In the genomic region with DNA sequence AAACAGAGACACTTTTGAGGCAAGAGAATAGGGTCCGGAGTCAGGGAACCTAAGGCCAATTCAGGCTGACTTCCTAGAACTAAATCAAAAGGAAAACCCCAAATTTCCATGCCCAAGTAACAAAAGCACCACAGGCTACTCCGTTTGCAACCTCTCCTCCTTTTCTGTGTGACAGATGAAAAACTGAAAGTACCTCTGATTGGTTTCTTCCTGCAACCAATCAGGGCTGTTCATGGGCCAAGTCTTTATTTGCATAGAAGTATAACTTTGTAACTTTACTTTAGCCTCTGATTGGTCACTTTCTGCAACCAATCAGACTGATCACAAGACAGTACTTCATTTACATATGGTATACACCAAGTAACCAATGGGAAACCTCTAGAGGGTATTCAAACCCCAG, we compare ENCODE assay signal across 1 cellular context.
TF ChIP-seq lines count a peak whose summit lies in the region.

No MANE protein-coding gene starts in this region.

TF ChIP-seq in GM23338, 12 proteins besides CTCF, POLR2A, EP300 and RAD21 (continued from another document):
- TF ChIP-seq, protein P1, sequence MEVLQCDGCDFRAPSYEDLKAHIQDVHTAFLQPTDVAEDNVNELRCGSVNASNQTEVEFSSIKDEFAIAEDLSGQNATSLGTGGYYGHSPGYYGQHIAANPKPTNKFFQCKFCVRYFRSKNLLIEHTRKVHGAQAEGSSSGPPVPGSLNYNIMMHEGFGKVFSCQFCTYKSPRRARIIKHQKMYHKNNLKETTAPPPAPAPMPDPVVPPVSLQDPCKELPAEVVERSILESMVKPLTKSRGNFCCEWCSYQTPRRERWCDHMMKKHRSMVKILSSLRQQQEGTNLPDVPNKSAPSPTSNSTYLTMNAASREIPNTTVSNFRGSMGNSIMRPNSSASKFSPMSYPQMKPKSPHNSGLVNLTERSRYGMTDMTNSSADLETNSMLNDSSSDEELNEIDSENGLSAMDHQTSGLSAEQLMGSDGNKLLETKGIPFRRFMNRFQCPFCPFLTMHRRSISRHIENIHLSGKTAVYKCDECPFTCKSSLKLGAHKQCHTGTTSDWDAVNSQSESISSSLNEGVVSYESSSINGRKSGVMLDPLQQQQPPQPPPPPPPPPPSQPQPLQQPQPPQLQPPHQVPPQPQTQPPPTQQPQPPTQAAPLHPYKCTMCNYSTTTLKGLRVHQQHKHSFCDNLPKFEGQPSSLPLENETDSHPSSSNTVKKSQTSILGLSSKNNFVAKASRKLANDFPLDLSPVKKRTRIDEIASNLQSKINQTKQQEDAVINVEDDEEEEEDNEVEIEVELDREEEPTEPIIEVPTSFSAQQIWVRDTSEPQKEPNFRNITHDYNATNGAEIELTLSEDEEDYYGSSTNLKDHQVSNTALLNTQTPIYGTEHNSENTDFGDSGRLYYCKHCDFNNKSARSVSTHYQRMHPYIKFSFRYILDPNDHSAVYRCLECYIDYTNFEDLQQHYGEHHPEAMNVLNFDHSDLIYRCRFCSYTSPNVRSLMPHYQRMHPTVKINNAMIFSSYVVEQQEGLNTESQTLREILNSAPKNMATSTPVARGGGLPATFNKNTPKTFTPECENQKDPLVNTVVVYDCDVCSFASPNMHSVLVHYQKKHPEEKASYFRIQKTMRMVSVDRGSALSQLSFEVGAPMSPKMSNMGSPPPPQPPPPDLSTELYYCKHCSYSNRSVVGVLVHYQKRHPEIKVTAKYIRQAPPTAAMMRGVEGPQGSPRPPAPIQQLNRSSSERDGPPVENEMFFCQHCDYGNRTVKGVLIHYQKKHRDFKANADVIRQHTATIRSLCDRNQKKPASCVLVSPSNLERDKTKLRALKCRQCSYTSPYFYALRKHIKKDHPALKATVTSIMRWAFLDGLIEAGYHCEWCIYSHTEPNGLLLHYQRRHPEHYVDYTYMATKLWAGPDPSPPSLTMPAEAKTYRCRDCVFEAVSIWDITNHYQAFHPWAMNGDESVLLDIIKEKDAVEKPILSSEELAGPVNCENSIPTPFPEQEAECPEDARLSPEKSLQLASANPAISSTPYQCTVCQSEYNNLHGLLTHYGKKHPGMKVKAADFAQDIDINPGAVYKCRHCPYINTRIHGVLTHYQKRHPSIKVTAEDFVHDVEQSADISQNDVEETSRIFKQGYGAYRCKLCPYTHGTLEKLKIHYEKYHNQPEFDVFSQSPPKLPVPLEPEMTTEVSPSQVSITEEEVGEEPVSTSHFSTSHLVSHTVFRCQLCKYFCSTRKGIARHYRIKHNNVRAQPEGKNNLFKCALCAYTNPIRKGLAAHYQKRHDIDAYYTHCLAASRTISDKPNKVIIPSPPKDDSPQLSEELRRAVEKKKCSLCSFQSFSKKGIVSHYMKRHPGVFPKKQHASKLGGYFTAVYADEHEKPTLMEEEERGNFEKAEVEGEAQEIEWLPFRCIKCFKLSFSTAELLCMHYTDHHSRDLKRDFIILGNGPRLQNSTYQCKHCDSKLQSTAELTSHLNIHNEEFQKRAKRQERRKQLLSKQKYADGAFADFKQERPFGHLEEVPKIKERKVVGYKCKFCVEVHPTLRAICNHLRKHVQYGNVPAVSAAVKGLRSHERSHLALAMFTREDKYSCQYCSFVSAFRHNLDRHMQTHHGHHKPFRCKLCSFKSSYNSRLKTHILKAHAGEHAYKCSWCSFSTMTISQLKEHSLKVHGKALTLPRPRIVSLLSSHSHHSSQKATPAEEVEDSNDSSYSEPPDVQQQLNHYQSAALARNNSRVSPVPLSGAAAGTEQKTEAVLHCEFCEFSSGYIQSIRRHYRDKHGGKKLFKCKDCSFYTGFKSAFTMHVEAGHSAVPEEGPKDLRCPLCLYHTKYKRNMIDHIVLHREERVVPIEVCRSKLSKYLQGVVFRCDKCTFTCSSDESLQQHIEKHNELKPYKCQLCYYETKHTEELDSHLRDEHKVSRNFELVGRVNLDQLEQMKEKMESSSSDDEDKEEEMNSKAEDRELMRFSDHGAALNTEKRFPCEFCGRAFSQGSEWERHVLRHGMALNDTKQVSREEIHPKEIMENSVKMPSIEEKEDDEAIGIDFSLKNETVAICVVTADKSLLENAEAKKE (CRISPR knock-in tag; IDR thresholded peaks at IDR 0.05): no peak
